1 cellular context compared by ENCODE assay signal in genomic region chr20:57561356-57562279, GRCh38.
TF ChIP-seq lines count a peak whose summit lies in the region.

No MANE protein-coding gene starts in this region.

TF ChIP-seq in IMR-90, 13 proteins besides CTCF, POLR2A, EP300 and RAD21 (continued from another document):
- TF ChIP-seq USF2 (IDR thresholded peaks at IDR 0.05; ENCODE audit: low read depth, low read length) (no peak), CHD1 (IDR thresholded peaks at IDR 0.05; ENCODE audit: low read depth, low read length) (no peak), MXI1 (IDR thresholded peaks at IDR 0.05; ENCODE audit: borderline replicate concordance, low read depth, low read length) (no peak), RFX5 (IDR thresholded peaks at IDR 0.05; ENCODE audit: low read depth, low read length) (no peak), ELK1 (IDR thresholded peaks at IDR 0.05; ENCODE audit: borderline replicate concordance, low read depth, low read length) (no peak), MAFK (IDR thresholded peaks at IDR 0.05; ENCODE audit: low read depth, low read length) (no peak), MAZ (IDR thresholded peaks at IDR 0.05; ENCODE audit: borderline replicate concordance, low read depth, low read length) (no peak)
